In the genomic region with DNA sequence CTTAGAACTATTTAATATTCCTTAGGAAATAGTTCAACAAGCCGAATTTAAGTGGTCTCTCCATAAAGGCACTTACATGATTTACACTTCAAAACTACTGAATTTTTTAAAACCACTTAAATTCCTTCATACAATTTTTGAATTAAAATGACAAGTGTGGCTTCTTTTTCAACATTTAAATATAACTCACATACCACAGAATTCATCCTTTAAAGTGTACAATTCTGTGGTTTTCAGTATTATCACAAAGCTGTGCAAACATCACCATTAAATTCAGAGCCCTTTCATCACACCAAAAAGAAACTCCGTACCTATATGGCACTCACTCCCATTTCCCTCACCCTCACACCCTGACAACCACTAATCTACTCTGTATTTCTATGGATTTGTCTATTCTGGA, we compare ENCODE assay signal across 18 cellular contexts.
"Had no signal": no experiment of that assay in that cellular context is flagged by ENCODE, and none has a peak within 500 bp of the region (broad histone marks: within the 10 kb centered on the region; RNA-seq: fewer than 3 reads in every experiment).

No MANE protein-coding gene starts in this region.

- ATAC-seq: heart left ventricle; sciatic nerve; stimulated activated naive CD8-positive, alpha-beta T cell treated with anti-CD3 and anti-CD28 coated beads, Interleukin-15, Interleukin-2, amounts not matched to agents 100 U/mL and 50 U/mL, for 24 hours had no signal

- H3K27me3 Mint-ChIP-seq: naive B cell, type B pancreatic cell had no signal

- H3K36me3 ChIP-seq: heart left ventricle, suprapubic skin, thyroid gland had no signal

- H3K27ac ChIP-seq: coronary artery, heart left ventricle, skin epidermis, suprapubic skin, thyroid gland had no signal

- DNase-seq: effector CD4-positive, alpha-beta T cell; endodermal cell; erythroblast; heart left ventricle; hippocampal formation; kidney glomerular epithelial cell; naive B cell; occipital lobe; posterior cingulate gyrus; stimulated activated CD4-positive, alpha-beta T cell treated with anti-CD3 and anti-CD28 coated beads, Interleukin-2, amount 100 ng/mL, for 48 hours; stimulated activated naive CD8-positive, alpha-beta T cell treated with anti-CD3 and anti-CD28 coated beads, Interleukin-15, Interleukin-2, amounts not matched to agents 100 U/mL and 50 U/mL, for 24 hours; thyroid gland had no signal

- H3K27ac Mint-ChIP-seq: endodermal cell, naive B cell, nephron, type B pancreatic cell had no signal

- H3K9me3 Mint-ChIP-seq: endodermal cell, naive B cell, nephron, type B pancreatic cell had no signal

- H3K4me1 Mint-ChIP-seq: endodermal cell, naive B cell, nephron had no signal

- H3K27me3 ChIP-seq: heart left ventricle, suprapubic skin, thyroid gland had no signal

- H3K4me3 Mint-ChIP-seq: endodermal cell, naive B cell, nephron, type B pancreatic cell had no signal

- H3K4me3 ChIP-seq: coronary artery, heart left ventricle, skin epidermis, suprapubic skin, thyroid gland had no signal
